Comparison of ENCODE assay signal across 8 cellular contexts in genomic region chr1:41387667-41388091, GRCh38.
A peak's percentile ranks its signal among the peaks of the same experiment; 100 is the strongest.
DNase-seq lines count a peak whose midpoint lies in the region; ATAC-seq lines count a peak whose summit lies in the region.

No MANE protein-coding gene starts in this region.

- ATAC-seq in effector memory CD8-positive, alpha-beta T cell (replicated peaks): no peak
- ATAC-seq in HG02938 (IDR thresholded peaks at IDR 0.05; ENCODE audit: unreplicated experiment): no peak
- no peak for ATAC-seq in HG03025 (IDR thresholded peaks at IDR 0.05; ENCODE audit: low FRiP score, unreplicated experiment)

- DNase-seq in AG20443 (ENCODE audit: low spot score) (peak; percentile 85), NCI-H1694 treated with DMSO at 0.1 percent for 48 hours (lab: John Stamatoyannopoulos, UW) (peak; percentile 45), T47D (ENCODE audit: low read depth in 1 of 2, low spot score in 1 of 2) (peak; percentile 51 to 58), medulla oblongata (ENCODE audit: extremely low spot score) (peak; percentile 54)
- DNase-seq in effector memory CD8-positive, alpha-beta T cell: no peak
- no peak for DNase-seq in stimulated activated CD4-positive, alpha-beta T cell treated with anti-CD3 and anti-CD28 coated beads, Interleukin-4, amount 100 ng/mL, for 1 hour

- H3K36me3 Mint-ChIP-seq in effector memory CD8-positive, alpha-beta T cell (ENCODE audit: insufficient read depth): peaks cover 6% of the 10 kb centered on the region

- H3K27ac Mint-ChIP-seq in effector memory CD8-positive, alpha-beta T cell: no peak overlapping the region

- H3K27me3 Mint-ChIP-seq in effector memory CD8-positive, alpha-beta T cell: peaks cover 32 to 71% of the 10 kb centered on the region in 2 donors

- no peak overlapping the region for H3K4me3 Mint-ChIP-seq in effector memory CD8-positive, alpha-beta T cell

- peaks cover 0 to 8% of the 10 kb centered on the region in 2 donors for H3K4me1 Mint-ChIP-seq in effector memory CD8-positive, alpha-beta T cell (ENCODE audit: low read depth in 2 of 2)

- in situ Hi-C loops in T47D (cut with HindIII; ENCODE audit: low pct_unique_long_range_greater_than_20kb, low sequenced_read_pairs): no loop called here

- H3K9me3 Mint-ChIP-seq in effector memory CD8-positive, alpha-beta T cell: no peaks in the 10 kb centered on the region

Comparison
In these comparisons a context has a peak if more than half of its experiments do, and no peak if none do; other contexts are left out.
1. DNase-seq: peak in AG20443 (single experiment), NCI-H1694 treated with DMSO at 0.1 percent for 48 hours (single experiment), T47D (2 of 2) and medulla oblongata (single experiment); none in effector memory CD8-positive, alpha-beta T cell (0 of 3) and stimulated activated CD4-positive, alpha-beta T cell treated with anti-CD3 and anti-CD28 coated beads, Interleukin-4, amount 100 ng/mL, for 1 hour (single experiment).